In the genomic region with DNA sequence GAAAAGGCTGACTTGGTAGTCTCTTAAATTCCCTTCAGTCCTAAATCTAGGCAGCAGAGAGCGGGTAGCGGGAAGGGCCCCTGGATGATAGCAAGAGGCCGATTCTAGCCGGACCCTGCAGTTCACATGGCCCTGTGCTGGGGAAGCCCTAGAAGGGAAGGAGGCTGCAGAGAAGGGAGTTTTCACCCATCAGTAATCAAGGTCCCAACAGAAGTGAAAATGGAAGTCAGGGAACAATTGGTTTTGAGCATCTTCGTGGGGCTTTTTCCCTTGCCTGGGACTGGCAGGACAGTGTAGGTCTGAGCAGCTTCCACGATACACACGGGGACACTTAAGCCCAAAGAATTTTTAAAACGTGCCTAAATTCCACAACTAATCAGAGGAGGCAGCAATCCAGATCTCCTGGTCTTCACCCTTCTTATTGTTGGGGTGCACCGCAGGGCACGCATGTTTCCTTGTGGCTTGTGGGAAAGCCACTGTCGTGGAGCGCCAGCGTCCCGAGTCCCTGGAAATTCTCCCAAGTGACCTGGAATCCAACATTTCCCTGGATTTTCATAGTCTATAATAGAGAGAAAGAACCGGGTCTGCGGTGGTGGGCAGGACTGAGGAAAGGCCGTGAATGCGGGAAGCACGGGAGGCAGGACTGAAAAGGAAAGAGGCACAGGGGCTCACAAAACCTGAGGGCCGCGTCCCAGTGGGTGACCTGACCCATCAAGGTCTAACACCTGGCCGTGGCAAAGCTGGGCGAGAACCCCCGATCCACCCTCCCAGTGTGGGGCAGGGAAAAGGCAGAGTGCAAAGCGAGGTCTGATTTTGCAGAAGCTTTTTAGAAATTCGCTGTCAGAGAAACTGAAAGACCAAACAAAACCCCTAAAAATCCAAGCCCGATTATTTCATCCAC, we compare ENCODE assay signal across 9 cellular contexts. TPM values are rescaled to one million over a fixed set of nuclear protein-coding genes. Genes with fewer than 3 reads are reported as not detected.
DNase-seq lines count a peak whose midpoint lies in the region; ATAC-seq and TF ChIP-seq lines count a peak whose summit lies in the region.
"Had no signal": no experiment of that assay in that cellular context is flagged by ENCODE, and none has a peak within 500 bp of the region (broad histone marks: within the 10 kb centered on the region; RNA-seq: fewer than 3 reads in every experiment).

No MANE protein-coding gene starts in this region.

- no peak overlapping the region for H3K9ac ChIP-seq in iPS-18a (ENCODE audit: low read length)

- H3K4me3 ChIP-seq in iPS-18a (ENCODE audit: low read length) (peak overlapping the region; percentile 61), stomach (peak overlapping the region; percentile 70 to 89 (median 76))

- H3K27ac ChIP-seq in iPS-18a (ENCODE audit: low read length) (no peak overlapping the region), stomach (peak overlapping the region; percentile 72 to 93 (median 88))

- ATAC-seq in GM21515 (IDR thresholded peaks at IDR 0.05; ENCODE audit: unreplicated experiment) = no peak

- H3K27me3 ChIP-seq in iPS-18a (ENCODE audit: control insufficient read depth, insufficient read depth, low read length) = peaks cover 95% of the 10 kb centered on the region
- H3K27me3 ChIP-seq in stomach = peaks cover 0 to 6% (median 0%) of the 10 kb centered on the region in 3 donors

- no peaks in the 10 kb centered on the region for H3K9me3 ChIP-seq in iPS-18a (ENCODE audit: control insufficient read depth, low read depth, low read length)
- no peaks in the 10 kb centered on the region for H3K9me3 ChIP-seq in stomach

- CTCF ChIA-PET in activated naive CD4-positive, alpha-beta T cell treated with anti-CD3 and anti-CD28 coated beads for 36 hours (lab: Charles Lee) = no interaction called here

- in situ Hi-C loops in KBM-7 (cut with MboI; ENCODE audit: low pct_unique_long_range_greater_than_20kb, low sequenced_read_pairs) = no loop called here

- H3K4me1 ChIP-seq in iPS-18a (ENCODE audit: control insufficient read depth, low read depth, low read length) (peaks cover 18% of the 10 kb centered on the region), stomach (peaks cover 23 to 69% (median 57%) of the 10 kb centered on the region in 4 donors)

- TF ChIP-seq CTCF in HFFc6 (IDR thresholded peaks at IDR 0.05) (no peak), stomach (IDR thresholded peaks at IDR 0.05) (no peak)

- TF ChIP-seq POLR2A in stomach (IDR thresholded peaks at IDR 0.05) = no peak

- H3K4me3 Mint-ChIP-seq in HFFc6 = peak overlapping the region; percentile 92
- peak overlapping the region; percentile 57 for H3K4me3 Mint-ChIP-seq in activated naive CD4-positive, alpha-beta T cell treated with anti-CD3 and anti-CD28 coated beads for 36 hours

- TF ChIP-seq EP300 in stomach (IDR thresholded peaks at IDR 0.05) = no peak

- H3K27ac Mint-ChIP-seq in HFFc6 = peak overlapping the region; percentile 99
- H3K27ac Mint-ChIP-seq in activated naive CD4-positive, alpha-beta T cell treated with anti-CD3 and anti-CD28 coated beads for 36 hours = no peak overlapping the region

- peaks cover 73% of the 10 kb centered on the region for H3K4me1 Mint-ChIP-seq in HFFc6 (ENCODE audit: low read depth)
- peaks cover 5% of the 10 kb centered on the region for H3K4me1 Mint-ChIP-seq in activated naive CD4-positive, alpha-beta T cell treated with anti-CD3 and anti-CD28 coated beads for 36 hours (ENCODE audit: low read depth)

- WGBS in stomach, 5 donors = 14 to 17% (median 16%) methylated on average over 27 of the region's 27 CpGs

- H3K36me3 Mint-ChIP-seq in HFFc6 (ENCODE audit: low read depth) = no peaks in the 10 kb centered on the region
- no peaks in the 10 kb centered on the region for H3K36me3 Mint-ChIP-seq in activated naive CD4-positive, alpha-beta T cell treated with anti-CD3 and anti-CD28 coated beads for 36 hours (ENCODE audit: low read depth)

- intact Hi-C loops in activated naive CD4-positive, alpha-beta T cell treated with anti-CD3 and anti-CD28 coated beads for 36 hours (cut with micrococcal nuclease) = loop anchor here (1.0 to 5.0 kb wide), 2 partner anchors 38 kb away; no protein-coding TSS in a partner anchor
- intact Hi-C loops in stomach (cut with DNase I; ENCODE audit: low total_unique reads) = no loop called here

- no peaks in the 10 kb centered on the region for H3K9me3 Mint-ChIP-seq in HFFc6
- no peaks in the 10 kb centered on the region for H3K9me3 Mint-ChIP-seq in activated naive CD4-positive, alpha-beta T cell treated with anti-CD3 and anti-CD28 coated beads for 36 hours

- H3K36me3 ChIP-seq in iPS-18a (ENCODE audit: control insufficient read depth, low read depth, low read length) (no peaks in the 10 kb centered on the region), stomach (peaks cover 0 to 8% (median 6%) of the 10 kb centered on the region in 4 donors)

- no peaks in the 10 kb centered on the region; the same call in none of the 2 replicates for H3K27me3 Mint-ChIP-seq in HFFc6 (ENCODE audit: insufficient read depth)
- H3K27me3 Mint-ChIP-seq in activated naive CD4-positive, alpha-beta T cell treated with anti-CD3 and anti-CD28 coated beads for 36 hours (ENCODE audit: low read depth) = peaks cover 10% of the 10 kb centered on the region

- no peak for DNase-seq in HFFc6
- DNase-seq in activated naive CD4-positive, alpha-beta T cell treated with anti-CD3 and anti-CD28 coated beads for 36 hours = no peak
- DNase-seq in stomach = no peak
- DNase-seq in KBM-7 = no peak
- no peak for DNase-seq in NCI-H446 (lab: John Stamatoyannopoulos, UW)
- no peak for DNase-seq in NCI-H1436 (lab: John Stamatoyannopoulos, UW)

RNA-seq across cellular contexts. Expression of gene OAF, which starts 0.8 kb away (rescaled TPM):
- 100 to 1,000 TPM; 111 to 143 (median 123) TPM for total RNA-seq in HFFc6 (2021; fragmentation: NEBNext Ultra II Directional; extraction: Animal tissue kit (Norgen Biotek cat#: 25700))
- total RNA-seq in activated naive CD4-positive, alpha-beta T cell treated with anti-CD3 and anti-CD28 coated beads for 36 hours = 1 to 10 TPM; 1.5 to 1.6 TPM
- total RNA-seq in stomach = 100 to 1,000 TPM in 2 of 5 donors, 10 to 100 TPM in 3; 23.3 to 380 (median 37.2) TPM
- 10 to 100 TPM; 17.1 to 30.5 (median 30.2) TPM for polyA plus RNA-seq in stomach

RNA-seq across cellular contexts. Expression of gene POU2F3, which starts 29.9 kb away (rescaled TPM):
- total RNA-seq in HFFc6 (2021; fragmentation: NEBNext Ultra II Directional; extraction: Animal tissue kit (Norgen Biotek cat#: 25700)) = not detected
- total RNA-seq in activated naive CD4-positive, alpha-beta T cell treated with anti-CD3 and anti-CD28 coated beads for 36 hours = not detected
- total RNA-seq in stomach = 1 to 10 TPM in 2 of 5 donors, under 1 TPM in 1, not detected in 2; 0.18 to 1.9 (median 1.3) TPM
- 1 to 10 TPM in 2 of 3 donors, under 1 TPM in 1; 0.75 to 1.5 (median 1.3) TPM for polyA plus RNA-seq in stomach
- total RNA-seq: activated CD8-positive, alpha-beta memory T cell treated with anti-CD3 and anti-CD28 coated beads for 36 hours had no signal

Comparison
In these comparisons a context has a peak if more than half of its experiments do, and no peak if none do; other contexts are left out.
1. RNA of gene OAF, which starts 0.8 kb away (total RNA-seq): 111 to 143 TPM in HFFc6 and 23.3 to 380 TPM in stomach; 1.5 to 1.6 TPM in activated naive CD4-positive, alpha-beta T cell treated with anti-CD3 and anti-CD28 coated beads for 36 hours; every median in the first group is over 4 times any median in the second.